ENCODE assay signal across 13 cellular contexts in genomic region chr3:8882171-8882593, GRCh38.
DNase-seq lines count a peak whose midpoint lies in the region; ATAC-seq and TF ChIP-seq lines count a peak whose summit lies in the region.
"Had no signal": no experiment of that assay in that cellular context is flagged by ENCODE, and none has a peak within 500 bp of the region (broad histone marks: within the 10 kb centered on the region; RNA-seq: fewer than 3 reads in every experiment).

No MANE protein-coding gene starts in this region.

- H3K9me3 Mint-ChIP-seq in type B pancreatic cell, result peaks cover 3% of the 10 kb centered on the region

- H3K27me3 Mint-ChIP-seq in type B pancreatic cell, result no peaks in the 10 kb centered on the region

- DNase-seq in amniotic epithelial cell (ENCODE audit: low read depth) (peak; percentile 41), type B pancreatic cell (ENCODE audit: extremely low spot score, unreplicated experiment) (no peak), DMS114 treated with DMSO at 0.1 percent for 48 hours (lab: John Stamatoyannopoulos, UW; ENCODE audit: unreplicated experiment) (no peak), putamen (ENCODE audit: low spot score) (no peak)
- DNase-seq in activated CD4-positive, alpha-beta T cell treated with anti-CD3 and anti-CD28 coated beads, Interleukin-2, amount 50 U/mL, for 1 hour, result no peak
- DNase-seq: gastrocnemius medialis; GOT3; MV-4-11; ovary; stimulated activated CD4-positive, alpha-beta T cell treated with anti-CD3 and anti-CD28 coated beads, Interleukin-1b, Interleukin-23, amount 100 ng/mL, for 48 hours; stomach had no signal

- peaks cover 8% of the 10 kb centered on the region for H3K4me1 Mint-ChIP-seq in type B pancreatic cell (ENCODE audit: unreplicated experiment)

- ATAC-seq in GM19452 (IDR thresholded peaks at IDR 0.05; ENCODE audit: unreplicated experiment), result peak; percentile 61
- ATAC-seq in HG02759 (IDR thresholded peaks at IDR 0.05; ENCODE audit: unreplicated experiment), result peak; percentile 78
- ATAC-seq: gastrocnemius medialis had no signal

- H3K4me3 Mint-ChIP-seq in type B pancreatic cell, result no peak overlapping the region

- no peak for TF ChIP-seq CTCF in type B pancreatic cell (conservative IDR thresholded peaks at IDR 0.05)

- peaks cover 40% of the 10 kb centered on the region for H3K36me3 Mint-ChIP-seq in type B pancreatic cell

- peak overlapping the region; percentile 53 for H3K27ac Mint-ChIP-seq in type B pancreatic cell
